ENCODE assay signal across 9 cellular contexts in the genomic region with DNA sequence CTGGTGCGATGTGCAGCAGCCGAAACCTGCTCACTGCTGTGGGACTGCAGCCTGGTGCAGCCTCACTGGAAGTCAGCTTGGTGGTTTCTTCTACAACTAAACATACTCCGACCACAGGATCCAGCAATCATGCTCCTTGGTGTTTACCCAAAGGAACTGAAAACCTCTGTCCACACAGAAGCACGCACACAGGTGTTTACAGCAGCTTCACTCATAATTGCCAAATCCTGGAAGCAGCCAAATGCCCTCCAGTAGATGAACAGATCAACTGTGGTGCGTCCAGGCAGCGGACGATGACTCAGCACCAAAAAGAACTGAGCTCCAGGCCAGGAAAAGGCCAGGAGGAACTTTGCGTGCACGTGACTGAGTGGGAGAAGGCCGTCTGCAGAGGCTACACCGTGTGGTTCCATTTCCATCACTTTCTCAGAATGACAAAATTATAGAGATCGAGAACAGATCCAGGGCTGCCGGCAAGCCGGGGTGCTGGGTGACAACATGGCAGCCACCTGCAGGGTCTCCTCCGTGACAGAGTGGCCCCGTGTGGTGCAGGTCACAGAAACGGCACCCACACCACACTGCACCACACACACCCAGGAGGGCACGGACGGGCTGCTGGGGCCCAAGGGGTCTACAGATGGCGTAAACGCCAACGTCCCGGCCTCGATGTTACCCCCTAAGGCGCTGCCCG. TPM values are rescaled to one million over a fixed set of nuclear protein-coding genes. Genes with fewer than 3 reads are reported as not detected.
DNase-seq lines count a peak whose midpoint lies in the region; ATAC-seq and TF ChIP-seq lines count a peak whose summit lies in the region.
"Had no signal": no experiment of that assay in that cellular context is flagged by ENCODE, and none has a peak within 500 bp of the region (broad histone marks: within the 10 kb centered on the region; RNA-seq: fewer than 3 reads in every experiment).

No MANE protein-coding gene starts in this region.

- no peak for ATAC-seq in GM18861 (IDR thresholded peaks at IDR 0.05; ENCODE audit: unreplicated experiment)
- ATAC-seq in GM18517 (IDR thresholded peaks at IDR 0.05; ENCODE audit: unreplicated experiment) = no peak

- H3K4me3 ChIP-seq in retinal pigment epithelial cell (ENCODE audit: low read length) = no peak overlapping the region

- TF ChIP-seq CTCF in retinal pigment epithelial cell (conservative IDR thresholded peaks at IDR 0.05; ENCODE audit: low read depth, low read length) = no peak

- DNase-seq in H4 (ENCODE audit: low spot score) (peak; percentile 99), RPMI7951 (ENCODE audit: low read depth) (peak; percentile 95), fibroblast of peridontal ligament (ENCODE audit: extremely low read depth) (peak; percentile 87), retinal pigment epithelial cell (ENCODE audit: low read depth) (peak; percentile 14), NCI-H1092 treated with DMSO at 0.1 percent for 48 hours (lab: John Stamatoyannopoulos, UW) (no peak)
- DNase-seq in activated naive CD4-positive, alpha-beta T cell treated with Interleukin-2 at 50 U/mL for 16 hours = no peak

RNA-seq across cellular contexts. Expression of a gene that starts 23.1 kb away (rescaled TPM):
- 17.1 and 19.1 TPM in 2 replicates for total RNA-seq in H4 (2014; rRNA removed; shearing (Covaris generic))
- 11.9 and 12.7 TPM in 2 replicates for total RNA-seq in RPMI7951 (2014; rRNA removed; shearing (Covaris generic))

RNA-seq across cellular contexts. Expression of a gene that starts 41.1 kb away (rescaled TPM):
- total RNA-seq in H4 (2014; rRNA removed; shearing (Covaris generic)) = 0.08 TPM in 1 of 2 replicates, not detected in the other
- not detected in 2 replicates for total RNA-seq in RPMI7951 (2014; rRNA removed; shearing (Covaris generic))
- total RNA-seq: temporal lobe had no signal

RNA-seq across cellular contexts. Expression of a gene that starts 59.0 kb away (rescaled TPM):
- not detected in 2 replicates for total RNA-seq in H4 (2014; rRNA removed; shearing (Covaris generic))
- total RNA-seq in RPMI7951 (2014; rRNA removed; shearing (Covaris generic)) = not detected in 2 replicates

RNA-seq across cellular contexts. Expression of a gene that starts 59.3 kb away (rescaled TPM):
- total RNA-seq in H4 (2014; rRNA removed; shearing (Covaris generic)) = 1.4 and 2.8 TPM in 2 replicates
- total RNA-seq in RPMI7951 (2014; rRNA removed; shearing (Covaris generic)) = 0.24 and 1.3 TPM in 2 replicates

Comparison
In these comparisons a context has a peak if more than half of its experiments do, and no peak if none do; other contexts are left out.
1. DNase-seq: peak in H4 (single experiment), RPMI7951 (single experiment), fibroblast of peridontal ligament (single experiment) and retinal pigment epithelial cell (single experiment); none in NCI-H1092 treated with DMSO at 0.1 percent for 48 hours (single experiment) and activated naive CD4-positive, alpha-beta T cell treated with Interleukin-2 at 50 U/mL for 16 hours (single experiment).